Comparison of ENCODE assay signal across 21 cellular contexts in the genomic region with DNA sequence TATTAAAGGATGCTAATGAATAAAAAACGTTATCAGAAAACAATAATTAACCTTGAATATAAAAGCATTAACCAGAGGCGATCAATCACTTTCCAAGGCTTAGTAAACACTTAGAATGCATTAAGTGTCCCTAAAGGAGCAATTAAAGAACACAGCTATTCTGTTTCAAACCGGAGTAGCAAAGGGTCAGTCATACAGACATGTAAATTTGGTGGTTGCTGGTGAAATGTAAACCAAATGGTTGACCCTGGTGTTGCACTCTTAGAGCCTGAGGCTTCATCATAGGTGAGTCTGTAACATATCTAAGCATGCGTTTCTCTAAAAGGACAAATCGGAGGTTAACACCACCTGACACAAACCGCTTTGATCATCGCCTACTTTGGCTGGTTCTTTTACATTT.
"Had no signal": no experiment of that assay in that cellular context is flagged by ENCODE, and none has a peak within 500 bp of the region (broad histone marks: within the 10 kb centered on the region; RNA-seq: fewer than 3 reads in every experiment).

No MANE protein-coding gene starts in this region.

- DNase-seq: hypothalamus; immature natural killer cell; kidney; left colon; left ventricle myocardium inferior; mesendoderm; naive B cell; natural killer cell; nephron progenitor cell; occipital lobe; psoas muscle; right lobe of liver; stimulated activated CD4-positive, alpha-beta T cell treated with anti-CD3 and anti-CD28 coated beads, Interleukin-2, amount 100 ng/mL, for 24 hours; stimulated activated CD4-positive, alpha-beta T cell treated with anti-CD3 and anti-CD28 coated beads, Interleukin-4, amount 100 ng/mL, for 1 hour; stimulated activated naive B cell treated with anti-CD40 and anti-IgM and Interleukin-4, amounts not matched to agents 10 μg/mL and 1 μg/mL and 100 μg/mL, for 72 hours; stimulated activated naive CD8-positive, alpha-beta T cell treated with anti-CD3 and anti-CD28 coated beads, Interleukin-15, Interleukin-2, amounts not matched to agents 100 U/mL and 50 U/mL, for 24 hours; stomach; testis; thyroid gland; transverse colon; upper lobe of left lung had no signal

- ATAC-seq: left colon; natural killer cell; psoas muscle; right lobe of liver; stimulated activated naive B cell treated with anti-CD40 and anti-IgM and Interleukin-4, amounts not matched to agents 10 μg/mL and 1 μg/mL and 100 μg/mL, for 72 hours; stimulated activated naive CD8-positive, alpha-beta T cell treated with anti-CD3 and anti-CD28 coated beads, Interleukin-15, Interleukin-2, amounts not matched to agents 100 U/mL and 50 U/mL, for 24 hours had no signal
